ENCODE assay signal across 14 cellular contexts in the genomic region with DNA sequence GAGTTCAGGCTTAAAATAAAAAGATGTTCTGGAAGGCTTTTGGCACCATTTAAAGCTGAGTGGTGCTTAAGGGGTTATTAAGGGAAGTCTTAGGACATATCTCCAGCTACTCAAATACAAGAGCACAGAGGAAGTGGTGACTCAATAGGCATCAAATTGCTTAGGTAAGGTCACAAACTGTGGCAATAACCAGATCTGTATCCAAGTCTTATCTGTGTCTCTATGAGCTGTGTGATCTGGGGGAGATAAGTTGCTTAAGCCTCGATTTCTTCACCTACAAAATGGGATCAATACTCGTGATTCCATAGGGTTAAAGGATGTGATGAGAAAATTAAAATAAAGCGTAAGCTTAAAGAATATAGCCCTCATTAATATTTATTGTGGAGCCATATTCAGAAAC. TPM values are rescaled to one million over a fixed set of nuclear protein-coding genes. Genes with fewer than 3 reads are reported as not detected.
A peak's percentile ranks its signal among the peaks of the same experiment; 100 is the strongest.
DNase-seq lines count a peak whose midpoint lies in the region; ATAC-seq, FAIRE-seq and TF ChIP-seq lines count a peak whose summit lies in the region.
"Had no signal": no experiment of that assay in that cellular context is flagged by ENCODE, and none has a peak within 500 bp of the region (broad histone marks: within the 10 kb centered on the region; RNA-seq: fewer than 3 reads in every experiment).

No MANE protein-coding gene starts in this region.

- peaks cover 21% of the 10 kb centered on the region for H3K4me1 ChIP-seq in RWPE2 (ENCODE audit: insufficient read depth, poor library complexity, severe bottlenecking)
- H3K4me1 ChIP-seq: adrenal gland had no signal

- no peak for TF ChIP-seq CTCF in AG09319 (IDR thresholded peaks at IDR 0.05; ENCODE audit: low read depth, low read length)
- no peak for TF ChIP-seq CTCF in HL-60 (IDR thresholded peaks at IDR 0.05; ENCODE audit: insufficient read depth, low read length)
- no peak for TF ChIP-seq CTCF in RWPE2 (IDR thresholded peaks at IDR 0.05; ENCODE audit: poor library complexity, severe bottlenecking)
- no peak for TF ChIP-seq CTCF in fibroblast of the aortic adventitia (IDR thresholded peaks at IDR 0.05; ENCODE audit: insufficient read depth, low read length)

- no peak overlapping the region for H3K4me3 ChIP-seq in HL-60 (replicated peaks; ENCODE audit: insufficient read depth, low read length)
- no peak overlapping the region for H3K4me3 ChIP-seq in RWPE2 (ENCODE audit: severe bottlenecking)
- H3K4me3 ChIP-seq in fibroblast of the aortic adventitia (ENCODE audit: low read depth, low read length) = no peak overlapping the region
- H3K4me3 ChIP-seq: adrenal gland had no signal

- no peak for TF ChIP-seq POLR2A in GM12892 (IDR thresholded peaks at IDR 0.05; ENCODE audit: low read depth, low read length)

- no peak for FAIRE-seq in GM12892 (lab: Jason Lieb, UNC)

- DNase-seq in AG09319 (ENCODE audit: extremely low read depth, low read depth) = peak; percentile 12
- DNase-seq in HL-60 (ENCODE audit: low read depth in 1 of 2, low spot score in 1 of 2) = peak; percentile 83 to 90
- no peak for DNase-seq in RWPE2 (ENCODE audit: low spot score)
- peak; percentile 64 for DNase-seq in fibroblast of the aortic adventitia (ENCODE audit: low read depth)
- no peak for DNase-seq in HuH-7 (ENCODE audit: low spot score)
- no peak for DNase-seq in GM12892 (ENCODE audit: insufficient read length)
- DNase-seq in mucosa of gallbladder (ENCODE audit: low spot score) = no peak
- no peak for DNase-seq in AG08396 (ENCODE audit: low spot score)
- DNase-seq: activated CD8-positive, alpha-beta memory T cell treated with anti-CD3 and anti-CD28 coated beads for 24 hours; adrenal gland; GOT3; KG1; stimulated activated CD4-positive, alpha-beta T cell treated with anti-CD3 and anti-CD28 coated beads, Interleukin-15, amount 100 ng/mL, for 24 hours had no signal

- H3K36me3 ChIP-seq in RWPE2 (ENCODE audit: low read depth) = no peaks in the 10 kb centered on the region
- H3K36me3 ChIP-seq: adrenal gland had no signal

- H3K27ac ChIP-seq in HL-60 (replicated peaks) = peak overlapping the region; percentile 64
- H3K27ac ChIP-seq in RWPE2 (ENCODE audit: poor library complexity, severe bottlenecking) = peak overlapping the region; percentile 18
- H3K27ac ChIP-seq: adrenal gland had no signal

- no peaks in the 10 kb centered on the region for H3K27me3 ChIP-seq in HL-60 (ENCODE audit: insufficient read depth, poor library complexity, severe bottlenecking)
- no peaks in the 10 kb centered on the region for H3K27me3 ChIP-seq in RWPE2 (ENCODE audit: insufficient read depth, poor library complexity, severe bottlenecking)
- H3K27me3 ChIP-seq: adrenal gland had no signal

- peak; percentile 90 for ATAC-seq in RWPE2 (ENCODE audit: low read depth)

- H3K9me3 ChIP-seq in RWPE2 (ENCODE audit: severe bottlenecking) = no peaks in the 10 kb centered on the region
- H3K9me3 ChIP-seq: adrenal gland had no signal

RNA-seq across cellular contexts. Expression of gene HDC, which starts 7.6 kb away (rescaled TPM):
- total RNA-seq in fibroblast of the aortic adventitia (ENCODE audit: low replicate concordance) (not detected in 2 replicates), mucosa of gallbladder (11.7 TPM)
- polyA plus RNA-seq in GM12892 (2012; ENCODE audit: missing spikeins) = not detected
- total RNA-seq: osteocyte had no signal

Comparison
In these comparisons a context has a peak if more than half of its experiments do, and no peak if none do; other contexts are left out.
1. DNase-seq: peak in AG09319 (single experiment), HL-60 (2 of 2) and fibroblast of the aortic adventitia (single experiment); none in RWPE2 (single experiment), HuH-7 (single experiment), GM12892 (single experiment), mucosa of gallbladder (single experiment) and AG08396 (single experiment).
2. RNA of gene HDC, which starts 7.6 kb away (total RNA-seq): 11.7 TPM in mucosa of gallbladder (single experiment); not detected in fibroblast of the aortic adventitia; every median in the first group is over 10 times any median in the second.